Comparison of ENCODE assay signal across 15 cellular contexts in genomic region chr12:72522411-72522810, GRCh38.
DNase-seq lines count a peak whose midpoint lies in the region; TF ChIP-seq lines count a peak whose summit lies in the region.
"Had no signal": no experiment of that assay in that cellular context is flagged by ENCODE, and none has a peak within 500 bp of the region (broad histone marks: within the 10 kb centered on the region; RNA-seq: fewer than 3 reads in every experiment).

No MANE protein-coding gene starts in this region.

- H4K20me1 ChIP-seq in OCI-LY1 (ENCODE audit: insufficient read depth, low read length) (no peaks in the 10 kb centered on the region), neural progenitor cell (ENCODE audit: low read depth) (no peaks in the 10 kb centered on the region)
- H4K20me1 ChIP-seq: BLaER1 treated with 17β-estradiol and CSF1 and Interleukin-3, amounts not matched to agents 10 nM and 100 nM had no signal

- intact Hi-C loops in uterus (cut with DNase I; ENCODE audit: low total_unique reads) = no loop called here

- H3K27me3 Mint-ChIP-seq in neural progenitor cell (ENCODE audit: insufficient read depth, low read depth) = no peaks in the 10 kb centered on the region

- no peak for TF ChIP-seq CTCF in BJ (IDR thresholded peaks at IDR 0.05; ENCODE audit: insufficient read depth, low read depth, low read length)
- no peak for TF ChIP-seq CTCF in OCI-LY1 (IDR thresholded peaks at IDR 0.05; ENCODE audit: low read length)
- TF ChIP-seq CTCF in neural progenitor cell (IDR thresholded peaks at IDR 0.05) = no peak
- TF ChIP-seq CTCF in uterus (IDR thresholded peaks at IDR 0.05) = no peak

- CTCF ChIA-PET in BJ (lab: Yijun Ruan, JAX) = interaction anchor here (1.5 kb wide), 1 partner anchor 13 kb away, joined by 3 read pairs; no protein-coding TSS in a partner anchor

- peaks cover 30% of the 10 kb centered on the region for H3K4me1 ChIP-seq in OCI-LY1 (ENCODE audit: insufficient read depth, low read length, severe bottlenecking)
- H3K4me1 ChIP-seq in neural progenitor cell = peaks cover 8% of the 10 kb centered on the region
- no peaks in the 10 kb centered on the region for H3K4me1 ChIP-seq in uterus

- POLR2A ChIA-PET in BJ (lab: Charles Lee) = no interaction called here

- no peak overlapping the region for H3K4me3 ChIP-seq in BJ (ENCODE audit: low read depth, low read length)
- H3K4me3 ChIP-seq in OCI-LY1 (ENCODE audit: low read depth, low read length, poor library complexity, severe bottlenecking) = no peak overlapping the region
- H3K4me3 ChIP-seq in neural progenitor cell = no peak overlapping the region
- no peak overlapping the region for H3K4me3 ChIP-seq in uterus
- H3K4me3 ChIP-seq: BLaER1 treated with 17β-estradiol and CSF1 and Interleukin-3, amounts not matched to agents 10 nM and 100 nM; GM12878 had no signal

- H3K36me3 ChIP-seq in BJ (ENCODE audit: control insufficient read depth, insufficient read depth, low read length) (no peaks in the 10 kb centered on the region), OCI-LY1 (ENCODE audit: insufficient read depth, low read length) (no peaks in the 10 kb centered on the region), neural progenitor cell (no peaks in the 10 kb centered on the region), uterus (no peaks in the 10 kb centered on the region)
- H3K36me3 ChIP-seq: BLaER1 treated with 17β-estradiol and CSF1 and Interleukin-3, amounts not matched to agents 10 nM and 100 nM had no signal

- peak overlapping the region; percentile 70; the same call in 1 of the 2 replicates for H2AFZ ChIP-seq in OCI-LY1 (ENCODE audit: low read length)
- H2AFZ ChIP-seq in neural progenitor cell (replicated peaks) = peak overlapping the region; percentile 32

- H3F3A ChIP-seq in OCI-LY1 (ENCODE audit: insufficient read depth, low read length) (no peaks in the 10 kb centered on the region), neural progenitor cell (ENCODE audit: low read depth) (no peaks in the 10 kb centered on the region)

- peaks cover 8% of the 10 kb centered on the region for H3K9me3 Mint-ChIP-seq in neural progenitor cell

- TF ChIP-seq POLR2A in uterus (IDR thresholded peaks at IDR 0.05) = no peak

- H3K4me2 ChIP-seq in OCI-LY1 (ENCODE audit: low read length) (no peak overlapping the region), neural progenitor cell (no peak overlapping the region)

- H3K27ac Mint-ChIP-seq in neural progenitor cell = no peak overlapping the region
- H3K27ac Mint-ChIP-seq: CD8-positive, alpha-beta T cell; H9 had no signal

- H3K27me3 ChIP-seq in BJ (ENCODE audit: control insufficient read depth, insufficient read depth, low read length) (no peaks in the 10 kb centered on the region), OCI-LY1 (ENCODE audit: insufficient read depth, low read length) (no peaks in the 10 kb centered on the region), neural progenitor cell (no peaks in the 10 kb centered on the region), uterus (no peaks in the 10 kb centered on the region)
- H3K27me3 ChIP-seq: BLaER1 treated with 17β-estradiol and CSF1 and Interleukin-3, amounts not matched to agents 10 nM and 100 nM had no signal

- H3K36me3 Mint-ChIP-seq in neural progenitor cell = no peaks in the 10 kb centered on the region
- H3K36me3 Mint-ChIP-seq: CD8-positive, alpha-beta T cell had no signal

- no peak overlapping the region for H3K9ac ChIP-seq in OCI-LY1 (ENCODE audit: low read length)
- no peak overlapping the region for H3K9ac ChIP-seq in neural progenitor cell
- H3K9ac ChIP-seq: BLaER1 treated with 17β-estradiol and CSF1 and Interleukin-3, amounts not matched to agents 10 nM and 100 nM had no signal

- H3K9me3 ChIP-seq in OCI-LY1 (ENCODE audit: low read length) = no peaks in the 10 kb centered on the region
- no peaks in the 10 kb centered on the region for H3K9me3 ChIP-seq in neural progenitor cell (ENCODE audit: low read depth)
- no peaks in the 10 kb centered on the region for H3K9me3 ChIP-seq in uterus
- H3K9me3 ChIP-seq: BLaER1 treated with 17β-estradiol and CSF1 and Interleukin-3, amounts not matched to agents 10 nM and 100 nM had no signal

- H3K9me2 ChIP-seq in OCI-LY1 (ENCODE audit: low read depth, low read length) = no peaks in the 10 kb centered on the region

- H3K4me1 Mint-ChIP-seq in neural progenitor cell = peaks cover 5% of the 10 kb centered on the region

- no peak overlapping the region for H3K4me3 Mint-ChIP-seq in neural progenitor cell
- H3K4me3 Mint-ChIP-seq: CD8-positive, alpha-beta T cell; H9 had no signal

- H3K79me2 ChIP-seq in OCI-LY1 (ENCODE audit: insufficient read depth, low read length) = no peaks in the 10 kb centered on the region
- H3K79me2 ChIP-seq in neural progenitor cell (ENCODE audit: low read depth) = no peaks in the 10 kb centered on the region

- H3K27ac ChIP-seq in OCI-LY1 (ENCODE audit: low read depth, low read length, poor library complexity, severe bottlenecking) = peak overlapping the region; percentile 67
- H3K27ac ChIP-seq in neural progenitor cell = no peak overlapping the region
- no peak overlapping the region for H3K27ac ChIP-seq in uterus
- H3K27ac ChIP-seq: BLaER1 treated with 17β-estradiol and CSF1 and Interleukin-3, amounts not matched to agents 10 nM and 100 nM had no signal

- peak; percentile 12 for DNase-seq in BJ (ENCODE audit: low read depth)
- DNase-seq in fibroblast of gingiva (ENCODE audit: low read depth) = peak; percentile 6
- no peak for DNase-seq in neural progenitor cell (ENCODE audit: low spot score)
- DNase-seq in uterus = no peak
- no peak for DNase-seq in NCI-H774 (lab: John Stamatoyannopoulos, UW)
- no peak for DNase-seq in stimulated activated naive CD4-positive, alpha-beta T cell treated with Interleukin-2 at 50 U/mL for 16 hours (lab: John Stamatoyannopoulos, UW)
- DNase-seq: 8988T; Calu3; CD8-positive, alpha-beta T cell; DMS79 treated with DMSO at 0.1 percent for 48 hours; EL; H9 had no signal

Comparison
In these comparisons a context has a peak if more than half of its experiments do, and no peak if none do; other contexts are left out.
1. DNase-seq: peak in BJ (single experiment) and fibroblast of gingiva (single experiment); none in neural progenitor cell (single experiment), uterus (0 of 2), NCI-H774 (single experiment) and stimulated activated naive CD4-positive, alpha-beta T cell treated with Interleukin-2 at 50 U/mL for 16 hours (single experiment).